In the genomic region with DNA sequence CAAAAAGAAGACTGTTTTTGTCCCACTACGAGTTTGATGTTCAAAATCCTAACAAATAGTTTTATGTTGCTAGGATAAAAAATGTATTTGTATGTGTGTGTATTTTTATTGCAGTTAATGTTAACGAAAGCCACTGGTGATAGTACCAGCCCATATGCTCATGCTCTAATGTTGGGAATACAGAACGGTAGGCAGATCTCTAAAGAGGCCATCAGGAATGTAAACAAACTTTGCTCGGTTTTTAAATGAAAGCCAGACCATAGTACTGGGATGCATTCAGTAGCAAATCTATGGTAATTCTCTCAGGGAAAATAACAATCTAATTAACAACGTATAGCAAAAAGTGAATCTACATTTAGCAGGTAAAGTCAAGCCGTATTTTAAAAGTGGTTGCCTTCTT, we compare ENCODE assay signal across 21 cellular contexts.
"Had no signal": no experiment of that assay in that cellular context is flagged by ENCODE, and none has a peak within 500 bp of the region (broad histone marks: within the 10 kb centered on the region; RNA-seq: fewer than 3 reads in every experiment).

No MANE protein-coding gene starts in this region.

- DNase-seq: activated B cell treated with CpG ODN at 0.5 μM for 24 hours; activated CD4-positive, alpha-beta T cell treated with anti-CD3 and anti-CD28 coated beads for 4 hours; activated CD4-positive, alpha-beta T cell treated with anti-CD3 and anti-CD28 coated beads, Interleukin-2, amount 50 U/mL, for 48 hours; activated naive CD4-positive, alpha-beta T cell treated with anti-CD3 and anti-CD28 coated beads for 36 hours; activated naive CD8-positive, alpha-beta T cell treated with anti-CD3 and anti-CD28 coated beads, Interleukin-2, amount 10 ng/mL, durations not matched to agents 7 days and 5 days; activated T-cell treated with anti-CD3 and anti-CD28 coated beads, Interleukin-2, amount 50 U/mL, for 48 hours; amygdala; hypothalamus; left cardiac atrium; mesendoderm; naive thymus-derived CD8-positive, alpha-beta T cell; stimulated activated CD4-positive, alpha-beta T cell treated with anti-CD3 and anti-CD28 coated beads, Interleukin-1b, Interleukin-23, amount 100 ng/mL, for 48 hours; T1000 had no signal

- H3K27ac Mint-ChIP-seq: activated B cell treated with CpG ODN at 0.5 μM for 24 hours; activated naive CD4-positive, alpha-beta T cell treated with anti-CD3 and anti-CD28 coated beads for 36 hours; activated naive CD8-positive, alpha-beta T cell treated with anti-CD3 and anti-CD28 coated beads, Interleukin-2, amount 10 ng/mL, durations not matched to agents 7 days and 5 days; naive thymus-derived CD8-positive, alpha-beta T cell; stimulated activated naive CD8-positive, alpha-beta T cell treated with anti-CD3 and anti-CD28 coated beads, Interleukin-15, Interleukin-2, amounts not matched to agents 100 ng/mL and 50 ng/mL, for 24 hours had no signal

- H3K4me3 Mint-ChIP-seq: activated B cell treated with CpG ODN at 0.5 μM for 24 hours; activated naive CD4-positive, alpha-beta T cell treated with anti-CD3 and anti-CD28 coated beads for 36 hours; activated naive CD8-positive, alpha-beta T cell treated with anti-CD3 and anti-CD28 coated beads, Interleukin-2, amount 10 ng/mL, durations not matched to agents 7 days and 5 days; naive thymus-derived CD8-positive, alpha-beta T cell; stimulated activated naive CD8-positive, alpha-beta T cell treated with anti-CD3 and anti-CD28 coated beads, Interleukin-15, Interleukin-2, amounts not matched to agents 100 ng/mL and 50 ng/mL, for 24 hours had no signal

- ATAC-seq: foreskin keratinocyte; left cardiac atrium; naive thymus-derived CD8-positive, alpha-beta T cell had no signal

- H3K4me3 ChIP-seq: cardiac muscle cell, prostate gland, right atrium auricular region, tibial nerve had no signal

- H3K27me3 ChIP-seq: cardiac muscle cell, foreskin keratinocyte, right atrium auricular region, tibial nerve had no signal

- H3K27ac ChIP-seq: cardiac muscle cell, epithelial cell of prostate, foreskin keratinocyte, prostate gland, right atrium auricular region, tibial nerve had no signal

- H3K36me3 ChIP-seq: cardiac muscle cell, right atrium auricular region had no signal

- H3K9me3 ChIP-seq: prostate gland, right atrium auricular region, tibial nerve had no signal

- H3K36me3 Mint-ChIP-seq: activated naive CD8-positive, alpha-beta T cell treated with anti-CD3 and anti-CD28 coated beads, Interleukin-2, amount 10 ng/mL, durations not matched to agents 7 days and 5 days had no signal

- H3K9me3 Mint-ChIP-seq: activated B cell treated with CpG ODN at 0.5 μM for 24 hours; activated naive CD4-positive, alpha-beta T cell treated with anti-CD3 and anti-CD28 coated beads for 36 hours; activated naive CD8-positive, alpha-beta T cell treated with anti-CD3 and anti-CD28 coated beads, Interleukin-2, amount 10 ng/mL, durations not matched to agents 7 days and 5 days; naive thymus-derived CD8-positive, alpha-beta T cell; stimulated activated naive CD8-positive, alpha-beta T cell treated with anti-CD3 and anti-CD28 coated beads, Interleukin-15, Interleukin-2, amounts not matched to agents 100 ng/mL and 50 ng/mL, for 24 hours had no signal

- H3K4me1 ChIP-seq: tibial nerve had no signal

- FAIRE-seq: urothelium cell line had no signal

- H3K4me1 Mint-ChIP-seq: activated naive CD8-positive, alpha-beta T cell treated with anti-CD3 and anti-CD28 coated beads, Interleukin-2, amount 10 ng/mL, durations not matched to agents 7 days and 5 days had no signal

- H3K27me3 Mint-ChIP-seq: activated B cell treated with CpG ODN at 0.5 μM for 24 hours; stimulated activated naive CD8-positive, alpha-beta T cell treated with anti-CD3 and anti-CD28 coated beads, Interleukin-15, Interleukin-2, amounts not matched to agents 100 ng/mL and 50 ng/mL, for 24 hours had no signal
